1 cellular context compared by ENCODE assay signal in genomic region chr12:58920102-58920955, GRCh38.
A peak's percentile ranks its signal among the peaks of the same experiment; 100 is the strongest.
TF ChIP-seq lines count a peak whose summit lies in the region.

Gene LRIG3 (minus strand): TSS chr12:58920504. CDS start chr12:58920235, 269 bp downstream.

TF ChIP-seq in HCT116, 20 proteins besides CTCF, POLR2A, EP300 and RAD21 (continued from another document):
- TF ChIP-seq MAX (IDR thresholded peaks at IDR 0.05): peak; percentile 88
- peak; percentile 86 for TF ChIP-seq ZFX (IDR thresholded peaks at IDR 0.05)
- TF ChIP-seq EZH2 (IDR thresholded peaks at IDR 0.05): no peak
- TF ChIP-seq ELF1 (IDR thresholded peaks at IDR 0.05; ENCODE audit: borderline replicate concordance, low read depth): no peak
- TF ChIP-seq SP1 (IDR thresholded peaks at IDR 0.05; ENCODE audit: low read depth): peak; percentile 13; the same call in 1 of the 2 replicates
- 0 out of 2 replicates have a peak, but pooled peaks have one; percentile 36 for TF ChIP-seq CBX3 (IDR thresholded peaks at IDR 0.05; ENCODE audit: low read depth)
- TF ChIP-seq ZBTB33 (IDR thresholded peaks at IDR 0.05; ENCODE audit: extremely low read depth, insufficient replicate concordance, low read length): no peak
- no peak for TF ChIP-seq JUND (IDR thresholded peaks at IDR 0.05)
- peak; percentile 83 for TF ChIP-seq TCF7L2 (IDR thresholded peaks at IDR 0.05; ENCODE audit: borderline replicate concordance, extremely low read depth, insufficient read depth, insufficient read length)
- TF ChIP-seq EZH2phosphoT487 (IDR thresholded peaks at IDR 0.05; ENCODE audit: borderline replicate concordance): no peak
- no peak for TF ChIP-seq ZNF274 (IDR thresholded peaks at IDR 0.05; ENCODE audit: low read depth, low read length)
